Comparison of ENCODE assay signal across 28 cellular contexts in the genomic region with DNA sequence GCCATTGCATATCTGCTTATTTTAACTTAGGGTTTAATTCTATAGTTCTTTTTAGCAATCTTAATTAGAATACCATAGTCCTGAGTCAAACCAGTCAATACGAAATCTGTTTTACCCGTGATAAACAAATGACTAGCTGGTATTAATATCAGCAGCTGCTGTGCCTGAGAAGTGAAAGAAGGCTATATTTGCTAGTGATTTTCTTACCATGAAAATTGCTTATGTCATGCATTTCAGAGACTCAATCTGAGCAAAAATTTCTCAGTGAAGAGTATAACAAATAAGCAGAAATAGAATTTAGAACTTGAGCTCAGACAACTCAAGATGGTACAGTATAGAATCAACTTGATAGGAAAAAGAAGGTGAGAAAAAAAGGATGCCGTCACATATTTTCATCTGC.
"Had no signal": no experiment of that assay in that cellular context is flagged by ENCODE, and none has a peak within 500 bp of the region (broad histone marks: within the 10 kb centered on the region; RNA-seq: fewer than 3 reads in every experiment).

No MANE protein-coding gene starts in this region.

- H3K27ac ChIP-seq: brain microvascular endothelial cell, SK-N-MC had no signal

- ATAC-seq: activated CD8-positive, alpha-beta T cell treated with anti-CD3 and anti-CD28 coated beads for 36 hours; activated T-cell treated with anti-CD3 and anti-CD28 coated beads, Interleukin-2, amount 50 U/mL, for 72 hours; activated T-helper 17 cell treated with anti-CD3 and anti-CD28 coated beads, Interleukin-2, amount 50 U/mL, for 72 hours had no signal

- H3K4me3 ChIP-seq: MG63, SK-N-MC had no signal

- DNase-seq: activated CD4-positive, alpha-beta T cell treated with anti-CD3 and anti-CD28 coated beads, Interleukin-2, amount 10 ng/mL, durations not matched to agents 24 days and 14 days; activated CD4-positive, alpha-beta T cell treated with anti-CD3 and anti-CD28 coated beads, Interleukin-2, amount 50 U/mL, for 4 hours; activated CD8-positive, alpha-beta T cell treated with anti-CD3 and anti-CD28 coated beads for 36 hours; activated effector memory CD4-positive, alpha-beta T cell treated with anti-CD3 and anti-CD28 coated beads, Interleukin-2, amount 50 U/mL, for 16 hours; activated naive CD4-positive, alpha-beta T cell; activated naive CD4-positive, alpha-beta T cell treated with anti-CD3 and anti-CD28 coated beads, Interleukin-2, amount 50 U/mL, for 16 hours; activated naive CD8-positive, alpha-beta T cell treated with anti-CD3 and anti-CD28 coated beads for 36 hours; activated T-cell treated with anti-CD3 and anti-CD28 coated beads, Interleukin-2, amount 50 U/mL, for 1 hour; activated T-cell treated with anti-CD3 and anti-CD28 coated beads, Interleukin-2, amount 50 U/mL, for 72 hours; amniotic stem cell; aorta; brain microvascular endothelial cell; Kasumi-1; KG1; MG63; MV-4-11; NCI-H1092; NCI-H1436 treated with DMSO at 0.1 percent for 48 hours; NCI-H1694 treated with DMSO at 0.1 percent for 48 hours; NCI-H2029; NCI-H510A; NCI-H526; NCI-H748 treated with DMSO at 0.1 percent for 48 hours; OCI-M1; Right ventricle myocardium superior; T1000 had no signal

- H3K36me3 ChIP-seq: brain microvascular endothelial cell, MG63 had no signal

- H3K27me3 ChIP-seq: brain microvascular endothelial cell, MG63 had no signal
